Comparison of ENCODE assay signal across 1 cellular context in the genomic region with DNA sequence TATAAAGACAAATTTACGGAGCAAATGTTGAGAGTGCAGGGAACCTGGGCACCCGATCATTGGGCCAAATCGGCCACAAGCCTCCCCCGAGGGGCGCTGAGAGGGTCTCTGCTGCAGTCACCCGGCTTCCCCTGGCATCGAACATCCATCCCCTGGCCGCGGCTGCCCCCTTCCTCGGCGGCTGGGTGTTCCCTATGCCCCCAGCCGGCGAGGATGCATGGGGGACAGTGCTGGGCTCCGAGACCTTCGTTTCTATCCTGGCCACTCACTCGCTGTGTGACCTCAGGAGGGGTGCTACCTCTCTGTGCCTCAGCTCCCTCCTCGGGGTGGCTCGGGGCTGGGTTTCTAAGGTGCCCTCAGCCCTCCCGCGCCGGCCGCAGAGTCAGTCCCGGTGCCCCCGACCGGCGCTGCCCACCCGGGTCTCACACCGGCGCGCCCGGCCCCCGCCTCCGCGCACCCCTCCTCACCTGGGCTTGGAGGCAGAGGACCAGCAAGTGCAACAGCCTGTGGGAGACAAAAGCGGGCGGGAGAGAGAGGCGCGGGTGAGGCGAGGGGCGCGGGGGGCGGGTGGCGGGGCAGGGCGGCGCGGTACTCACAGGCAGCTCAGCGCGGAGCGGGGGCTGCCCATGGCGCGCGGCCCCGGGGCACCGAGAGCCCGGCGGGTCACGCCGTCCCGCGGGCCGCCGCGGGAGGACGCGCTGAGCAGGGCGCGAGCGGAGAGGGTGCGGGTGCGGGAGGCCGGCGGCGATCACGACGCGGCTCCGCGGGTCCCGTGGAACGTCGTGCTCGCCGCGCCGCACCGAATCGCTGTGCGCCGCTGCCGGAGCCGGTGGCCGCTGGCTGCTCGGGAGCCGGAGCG.
TF ChIP-seq lines count a peak whose summit lies in the region.

A gene with protein sequence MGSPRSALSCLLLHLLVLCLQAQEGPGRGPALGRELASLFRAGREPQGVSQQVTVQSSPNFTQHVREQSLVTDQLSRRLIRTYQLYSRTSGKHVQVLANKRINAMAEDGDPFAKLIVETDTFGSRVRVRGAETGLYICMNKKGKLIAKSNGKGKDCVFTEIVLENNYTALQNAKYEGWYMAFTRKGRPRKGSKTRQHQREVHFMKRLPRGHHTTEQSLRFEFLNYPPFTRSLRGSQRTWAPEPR (minus strand): TSS at position 842 of the 859 bp plus-strand sequence. CDS start 214 bp downstream, at position 628.

TF ChIP-seq in GM12878, 131 proteins besides CTCF, POLR2A, EP300 and RAD21:
- TF ChIP-seq SUZ12 (IDR thresholded peaks at IDR 0.05; ENCODE audit: unreplicated experiment) (peak; percentile 80), BHLHE40 (IDR thresholded peaks at IDR 0.05; ENCODE audit: borderline replicate concordance in 1 of 2, low read depth in 2 of 2, low read length in 1 of 2) (no peak)
- TF ChIP-seq, protein P1, sequence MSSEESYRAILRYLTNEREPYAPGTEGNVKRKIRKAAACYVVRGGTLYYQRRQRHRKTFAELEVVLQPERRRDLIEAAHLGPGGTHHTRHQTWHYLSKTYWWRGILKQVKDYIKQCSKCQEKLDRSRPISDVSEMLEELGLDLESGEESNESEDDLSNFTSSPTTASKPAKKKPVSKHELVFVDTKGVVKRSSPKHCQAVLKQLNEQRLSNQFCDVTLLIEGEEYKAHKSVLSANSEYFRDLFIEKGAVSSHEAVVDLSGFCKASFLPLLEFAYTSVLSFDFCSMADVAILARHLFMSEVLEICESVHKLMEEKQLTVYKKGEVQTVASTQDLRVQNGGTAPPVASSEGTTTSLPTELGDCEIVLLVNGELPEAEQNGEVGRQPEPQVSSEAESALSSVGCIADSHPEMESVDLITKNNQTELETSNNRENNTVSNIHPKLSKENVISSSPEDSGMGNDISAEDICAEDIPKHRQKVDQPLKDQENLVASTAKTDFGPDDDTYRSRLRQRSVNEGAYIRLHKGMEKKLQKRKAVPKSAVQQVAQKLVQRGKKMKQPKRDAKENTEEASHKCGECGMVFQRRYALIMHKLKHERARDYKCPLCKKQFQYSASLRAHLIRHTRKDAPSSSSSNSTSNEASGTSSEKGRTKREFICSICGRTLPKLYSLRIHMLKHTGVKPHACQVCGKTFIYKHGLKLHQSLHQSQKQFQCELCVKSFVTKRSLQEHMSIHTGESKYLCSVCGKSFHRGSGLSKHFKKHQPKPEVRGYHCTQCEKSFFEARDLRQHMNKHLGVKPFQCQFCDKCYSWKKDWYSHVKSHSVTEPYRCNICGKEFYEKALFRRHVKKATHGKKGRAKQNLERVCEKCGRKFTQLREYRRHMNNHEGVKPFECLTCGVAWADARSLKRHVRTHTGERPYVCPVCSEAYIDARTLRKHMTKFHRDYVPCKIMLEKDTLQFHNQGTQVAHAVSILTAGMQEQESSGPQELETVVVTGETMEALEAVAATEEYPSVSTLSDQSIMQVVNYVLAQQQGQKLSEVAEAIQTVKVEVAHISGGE (CRISPR knock-in tag; IDR thresholded peaks at IDR 0.05) = no peak
- TF ChIP-seq, protein P2, sequence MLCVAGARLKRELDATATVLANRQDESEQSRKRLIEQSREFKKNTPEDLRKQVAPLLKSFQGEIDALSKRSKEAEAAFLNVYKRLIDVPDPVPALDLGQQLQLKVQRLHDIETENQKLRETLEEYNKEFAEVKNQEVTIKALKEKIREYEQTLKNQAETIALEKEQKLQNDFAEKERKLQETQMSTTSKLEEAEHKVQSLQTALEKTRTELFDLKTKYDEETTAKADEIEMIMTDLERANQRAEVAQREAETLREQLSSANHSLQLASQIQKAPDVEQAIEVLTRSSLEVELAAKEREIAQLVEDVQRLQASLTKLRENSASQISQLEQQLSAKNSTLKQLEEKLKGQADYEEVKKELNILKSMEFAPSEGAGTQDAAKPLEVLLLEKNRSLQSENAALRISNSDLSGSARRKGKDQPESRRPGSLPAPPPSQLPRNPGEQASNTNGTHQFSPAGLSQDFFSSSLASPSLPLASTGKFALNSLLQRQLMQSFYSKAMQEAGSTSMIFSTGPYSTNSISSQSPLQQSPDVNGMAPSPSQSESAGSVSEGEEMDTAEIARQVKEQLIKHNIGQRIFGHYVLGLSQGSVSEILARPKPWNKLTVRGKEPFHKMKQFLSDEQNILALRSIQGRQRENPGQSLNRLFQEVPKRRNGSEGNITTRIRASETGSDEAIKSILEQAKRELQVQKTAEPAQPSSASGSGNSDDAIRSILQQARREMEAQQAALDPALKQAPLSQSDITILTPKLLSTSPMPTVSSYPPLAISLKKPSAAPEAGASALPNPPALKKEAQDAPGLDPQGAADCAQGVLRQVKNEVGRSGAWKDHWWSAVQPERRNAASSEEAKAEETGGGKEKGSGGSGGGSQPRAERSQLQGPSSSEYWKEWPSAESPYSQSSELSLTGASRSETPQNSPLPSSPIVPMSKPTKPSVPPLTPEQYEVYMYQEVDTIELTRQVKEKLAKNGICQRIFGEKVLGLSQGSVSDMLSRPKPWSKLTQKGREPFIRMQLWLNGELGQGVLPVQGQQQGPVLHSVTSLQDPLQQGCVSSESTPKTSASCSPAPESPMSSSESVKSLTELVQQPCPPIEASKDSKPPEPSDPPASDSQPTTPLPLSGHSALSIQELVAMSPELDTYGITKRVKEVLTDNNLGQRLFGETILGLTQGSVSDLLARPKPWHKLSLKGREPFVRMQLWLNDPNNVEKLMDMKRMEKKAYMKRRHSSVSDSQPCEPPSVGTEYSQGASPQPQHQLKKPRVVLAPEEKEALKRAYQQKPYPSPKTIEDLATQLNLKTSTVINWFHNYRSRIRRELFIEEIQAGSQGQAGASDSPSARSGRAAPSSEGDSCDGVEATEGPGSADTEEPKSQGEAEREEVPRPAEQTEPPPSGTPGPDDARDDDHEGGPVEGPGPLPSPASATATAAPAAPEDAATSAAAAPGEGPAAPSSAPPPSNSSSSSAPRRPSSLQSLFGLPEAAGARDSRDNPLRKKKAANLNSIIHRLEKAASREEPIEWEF (IDR thresholded peaks at IDR 0.05; ENCODE audit: insufficient replicate concordance, low read depth, low read length) = no peak
